Comparison of ENCODE assay signal across 17 cellular contexts in the genomic region with DNA sequence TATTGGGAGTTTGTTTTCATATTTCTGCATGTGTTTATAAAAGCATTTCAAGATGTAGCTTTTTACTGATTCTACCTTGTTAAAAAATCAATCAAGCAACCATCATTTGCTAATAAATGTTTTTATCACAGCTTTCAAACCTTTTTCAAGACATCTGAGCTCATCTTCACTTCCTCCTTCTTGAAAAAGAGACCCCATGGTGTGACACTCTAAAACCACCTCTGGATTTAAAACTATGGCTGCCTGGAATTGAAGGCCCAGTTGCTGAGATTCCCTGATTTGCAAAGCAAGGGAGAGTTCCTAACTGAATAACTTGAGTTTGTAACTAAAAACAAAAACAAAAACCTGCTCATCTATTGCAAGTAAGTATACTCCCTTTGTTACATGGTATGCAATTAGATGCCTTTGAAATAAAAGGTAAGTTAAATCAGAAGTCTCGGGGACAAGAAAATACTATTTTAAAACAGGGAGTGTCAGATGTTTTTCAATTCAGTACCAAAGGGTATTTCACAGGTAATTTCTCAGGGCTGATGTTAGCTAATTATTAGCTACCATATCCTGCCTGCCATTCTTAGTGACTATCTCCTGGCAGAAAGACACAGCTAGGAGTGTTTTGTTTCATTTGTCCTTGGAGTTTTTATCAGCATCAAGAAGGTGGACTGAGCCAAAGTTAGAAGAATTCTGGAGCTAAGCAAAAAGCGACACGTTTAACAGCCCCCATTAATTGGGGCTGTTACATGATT.
DNase-seq lines count a peak whose midpoint lies in the region; ATAC-seq, FAIRE-seq and TF ChIP-seq lines count a peak whose summit lies in the region.
"Had no signal": no experiment of that assay in that cellular context is flagged by ENCODE, and none has a peak within 500 bp of the region (broad histone marks: within the 10 kb centered on the region; RNA-seq: fewer than 3 reads in every experiment).

No MANE protein-coding gene starts in this region.

- ATAC-seq in GM18861 (IDR thresholded peaks at IDR 0.05; ENCODE audit: unreplicated experiment) (peak; percentile 64), HG02798 (IDR thresholded peaks at IDR 0.05; ENCODE audit: poor library complexity, unreplicated experiment) (peak; percentile 43), GM12878 (peak; percentile 70), HG03565 (IDR thresholded peaks at IDR 0.05; ENCODE audit: unreplicated experiment) (no peak)
- ATAC-seq in activated CD8-positive, alpha-beta T cell treated with anti-CD3 and anti-CD28 coated beads, Interleukin-2, amount 10 ng/mL, durations not matched to agents 7 days and 5 days = no peak
- ATAC-seq: PC-3 had no signal

- no peak overlapping the region for H3K27ac ChIP-seq in GM12878 (ENCODE audit: control insufficient read depth, insufficient read depth)

- no peak for TF ChIP-seq CTCF in GM12878 (IDR thresholded peaks at IDR 0.05 in 2 of 3, conservative IDR thresholded peaks at IDR 0.05 in 1 of 3; ENCODE audit: control insufficient read depth in 2 of 3, extremely low read depth in 1 of 3, insufficient read depth in 1 of 3, low read depth in 3 of 3, low read length in 3 of 3)
- no peak for TF ChIP-seq CTCF in progenitor cell of endocrine pancreas (IDR thresholded peaks at IDR 0.05; ENCODE audit: unreplicated experiment)
- TF ChIP-seq CTCF in CD14-positive monocyte (IDR thresholded peaks at IDR 0.05) = no peak

- H3K9me3 ChIP-seq in GM12878 (replicated peaks; ENCODE audit: control insufficient read depth, insufficient read depth, low read length) = no peaks in the 10 kb centered on the region

- in situ Hi-C loops in GM12878 (cut with MboI) = no loop called here

- no peak overlapping the region for H3K4me2 ChIP-seq in GM12878 (ENCODE audit: control insufficient read depth, insufficient read depth)

- H3K36me3 Mint-ChIP-seq in progenitor cell of endocrine pancreas (ENCODE audit: insufficient read depth) = no peaks in the 10 kb centered on the region
- no peaks in the 10 kb centered on the region for H3K36me3 Mint-ChIP-seq in CD14-positive monocyte
- H3K36me3 Mint-ChIP-seq in activated CD8-positive, alpha-beta T cell treated with anti-CD3 and anti-CD28 coated beads, Interleukin-2, amount 10 ng/mL, durations not matched to agents 7 days and 5 days (ENCODE audit: low read depth) = no peaks in the 10 kb centered on the region
- H3K36me3 Mint-ChIP-seq: activated naive CD4-positive, alpha-beta T cell treated with anti-CD3 and anti-CD28 coated beads, Interleukin-2, amount 10 ng/mL, durations not matched to agents 7 days and 5 days had no signal

- 53% methylated on average over 3 of the region's 3 CpGs for WGBS in GM12878 (ENCODE audit: insufficient coverage, insufficient replicate concordance, low lambda C conversion rate, missing lambda C conversion rate)

- RAD21 ChIA-PET in GM12878 (lab: Charles Lee; ENCODE audit: unreplicated experiment) = interaction anchor here (0.9 to 1.4 kb wide), 4 partner anchors 10 to 203 kb away, joined by 3 to 8 read pairs (median 4); no protein-coding TSS in a partner anchor

- no peak for TF ChIP-seq POLR2A in GM12878 (IDR thresholded peaks at IDR 0.05; ENCODE audit: low read depth, low read length)

- no peak overlapping the region for H3K4me3 ChIP-seq in GM12878

- H3K4me3 Mint-ChIP-seq in progenitor cell of endocrine pancreas (ENCODE audit: low read depth) (peak overlapping the region; percentile 39), CD14-positive monocyte (no peak overlapping the region)
- H3K4me3 Mint-ChIP-seq in activated CD8-positive, alpha-beta T cell treated with anti-CD3 and anti-CD28 coated beads, Interleukin-2, amount 10 ng/mL, durations not matched to agents 7 days and 5 days = no peak overlapping the region
- H3K4me3 Mint-ChIP-seq: activated naive CD4-positive, alpha-beta T cell treated with anti-CD3 and anti-CD28 coated beads, Interleukin-2, amount 10 ng/mL, durations not matched to agents 7 days and 5 days; B cell had no signal

- no peak for TF ChIP-seq RAD21 in GM12878 (IDR thresholded peaks at IDR 0.05; ENCODE audit: insufficient read depth, low read depth, low read length)

- POLR2A ChIA-PET in GM12878 (lab: Charles Lee) = no interaction called here
- POLR2A ChIA-PET in activated CD8-positive, alpha-beta T cell treated with anti-CD3 and anti-CD28 coated beads, Interleukin-2, amount 10 ng/mL, durations not matched to agents 7 days and 5 days (lab: Charles Lee) = no interaction called here

- DNase-seq in GM12878 (ENCODE audit: low read depth, low spot score) (no peak), progenitor cell of endocrine pancreas (ENCODE audit: low spot score, unreplicated experiment) (no peak), CD14-positive monocyte (ENCODE audit: low spot score) (no peak), NCI-H2029 (lab: John Stamatoyannopoulos, UW) (no peak)
- DNase-seq in activated CD8-positive, alpha-beta T cell treated with anti-CD3 and anti-CD28 coated beads, Interleukin-2, amount 10 ng/mL, durations not matched to agents 7 days and 5 days = no peak
- DNase-seq: activated CD4-positive, alpha-beta T cell treated with anti-CD3 and anti-CD28 coated beads, Interleukin-2, amount 50 U/mL, for 48 hours; activated naive CD4-positive, alpha-beta T cell treated with anti-CD3 and anti-CD28 coated beads, Interleukin-2, amount 10 ng/mL, durations not matched to agents 7 days and 5 days; foreskin melanocyte; KBM-7; PC-3; T-helper 2 cell had no signal

- H3K9ac ChIP-seq in GM12878 (ENCODE audit: control insufficient read depth, insufficient read depth, low read length) = no peak overlapping the region

- SMC1A ChIA-PET in GM12878 (lab: Charles Lee; ENCODE audit: uncharacterized antibody, unreplicated experiment) = interaction anchor here (0.7 to 2.8 kb wide), 14 partner anchors 10 to 370 kb away, joined by 3 to 16 read pairs (median 4); no protein-coding TSS in a partner anchor

- H3K27me3 Mint-ChIP-seq in progenitor cell of endocrine pancreas (peaks cover 24% of the 10 kb centered on the region), CD14-positive monocyte (ENCODE audit: low read depth in 3 of 3) (peaks cover 42 to 55% (median 47%) of the 10 kb centered on the region in 3 donors)
- peaks cover 53% of the 10 kb centered on the region for H3K27me3 Mint-ChIP-seq in activated CD8-positive, alpha-beta T cell treated with anti-CD3 and anti-CD28 coated beads, Interleukin-2, amount 10 ng/mL, durations not matched to agents 7 days and 5 days (ENCODE audit: low read depth)

- TF ChIP-seq EP300 in GM12878 (IDR thresholded peaks at IDR 0.05; ENCODE audit: borderline replicate concordance in 1 of 2, control insufficient read depth in 1 of 2, low read depth in 2 of 2, low read length in 2 of 2) = no peak

- H3K4me1 Mint-ChIP-seq in progenitor cell of endocrine pancreas (ENCODE audit: low read depth) (peaks cover 29% of the 10 kb centered on the region), CD14-positive monocyte (peaks cover 10% of the 10 kb centered on the region)
- H3K4me1 Mint-ChIP-seq in activated CD8-positive, alpha-beta T cell treated with anti-CD3 and anti-CD28 coated beads, Interleukin-2, amount 10 ng/mL, durations not matched to agents 7 days and 5 days (ENCODE audit: low read depth) = peaks cover 9% of the 10 kb centered on the region

- H3K79me2 ChIP-seq in GM12878 (ENCODE audit: control insufficient read depth, insufficient read depth, low read length) = no peaks in the 10 kb centered on the region

- H2AFZ ChIP-seq in GM12878 (ENCODE audit: control insufficient read depth, low read depth, low read length) = no peak overlapping the region

- no peak for FAIRE-seq in GM12878 (lab: Jason Lieb, UNC)
- FAIRE-seq: colon, G401.6 had no signal

- H3K27ac Mint-ChIP-seq in progenitor cell of endocrine pancreas = peak overlapping the region; percentile 53
- H3K27ac Mint-ChIP-seq in CD14-positive monocyte = no peak overlapping the region
- H3K27ac Mint-ChIP-seq in activated CD8-positive, alpha-beta T cell treated with anti-CD3 and anti-CD28 coated beads, Interleukin-2, amount 10 ng/mL, durations not matched to agents 7 days and 5 days = no peak overlapping the region
- H3K27ac Mint-ChIP-seq: activated naive CD4-positive, alpha-beta T cell treated with anti-CD3 and anti-CD28 coated beads, Interleukin-2, amount 10 ng/mL, durations not matched to agents 7 days and 5 days; B cell had no signal

- H3K9me3 Mint-ChIP-seq in progenitor cell of endocrine pancreas (ENCODE audit: low read depth) (no peaks in the 10 kb centered on the region), CD14-positive monocyte (peaks cover 0 to 10% (median 0%) of the 10 kb centered on the region in 7 donors)
- H3K9me3 Mint-ChIP-seq in activated CD8-positive, alpha-beta T cell treated with anti-CD3 and anti-CD28 coated beads, Interleukin-2, amount 10 ng/mL, durations not matched to agents 7 days and 5 days (ENCODE audit: insufficient read depth) = no peaks in the 10 kb centered on the region
- H3K9me3 Mint-ChIP-seq: activated naive CD4-positive, alpha-beta T cell treated with anti-CD3 and anti-CD28 coated beads, Interleukin-2, amount 10 ng/mL, durations not matched to agents 7 days and 5 days had no signal

- CTCF ChIA-PET in GM12878 (lab: Yijun Ruan, JAX) = interaction anchor here (0.9 to 3.5 kb wide), 5 partner anchors 9 to 95 kb away, joined by 3 to 18 read pairs (median 3); no protein-coding TSS in a partner anchor
- CTCF ChIA-PET in activated CD8-positive, alpha-beta T cell treated with anti-CD3 and anti-CD28 coated beads, Interleukin-2, amount 10 ng/mL, durations not matched to agents 7 days and 5 days (lab: Charles Lee) = no interaction called here

- H3K4me1 ChIP-seq in GM12878 (ENCODE audit: control insufficient read depth, insufficient read depth, low read length) = no peaks in the 10 kb centered on the region

- BruUV-seq in GM12878 (replicated peaks; lab: Mats Ljungman, UMichigan) = no TSS peak

- H3K36me3 ChIP-seq in GM12878 (ENCODE audit: control insufficient read depth in 2 of 2, insufficient read depth in 2 of 2, low read length in 1 of 2) = no peaks in the 10 kb centered on the region

- intact Hi-C loops in GM12878 (cut with micrococcal nuclease; ENCODE audit: unreplicated experiment) (no loop called here), CD14-positive monocyte (cut with micrococcal nuclease) (no loop called here)

- H3K27me3 ChIP-seq in GM12878 (replicated peaks in 1 of 2; ENCODE audit: control insufficient read depth in 2 of 2, insufficient read depth in 2 of 2, low read length in 1 of 2) = peaks cover 0 to 14% of the 10 kb centered on the region in 2 experiments

- H4K20me1 ChIP-seq in GM12878 (ENCODE audit: control insufficient read depth, insufficient read depth) = no peaks in the 10 kb centered on the region

Comparison
In these comparisons a context has a peak if more than half of its experiments do, and no peak if none do; other contexts are left out.
1. ATAC-seq: peak in GM18861 (single experiment), HG02798 (single experiment) and GM12878 (single experiment); none in activated CD8-positive, alpha-beta T cell treated with anti-CD3 and anti-CD28 coated beads, Interleukin-2, amount 10 ng/mL, durations not matched to agents 7 days and 5 days (single experiment) and HG03565 (single experiment).